ENCODE assay signal across 8 cellular contexts in the genomic region with DNA sequence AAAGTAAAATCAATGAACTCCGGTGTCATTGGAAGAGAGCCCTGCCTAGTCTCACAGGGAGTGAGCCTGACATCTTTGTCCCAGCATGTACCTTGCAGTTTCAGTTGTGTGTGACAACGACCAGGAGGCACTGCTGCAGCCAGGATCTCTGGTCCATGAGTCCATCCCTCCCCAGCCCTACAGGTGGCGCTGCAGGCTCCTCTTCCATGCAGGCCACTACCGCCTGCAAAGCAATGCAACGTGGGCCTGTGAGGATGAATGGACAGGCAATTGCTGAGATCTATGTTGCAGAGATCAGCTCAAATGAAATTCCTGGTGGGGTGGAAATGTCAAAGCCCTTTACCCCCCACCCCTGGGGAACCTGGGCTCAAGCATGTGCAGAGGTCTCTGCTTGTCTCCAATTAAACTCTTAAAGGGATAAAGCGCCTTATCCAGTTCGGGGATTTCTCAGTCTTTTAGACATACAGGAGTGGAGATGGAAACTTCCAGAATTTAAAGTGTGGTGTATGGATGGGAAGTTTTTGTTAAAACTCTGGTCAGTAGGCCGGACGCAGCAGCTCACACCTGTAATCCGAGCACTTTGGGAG. TPM values are rescaled to one million over a fixed set of nuclear protein-coding genes. Genes with fewer than 3 reads are reported as not detected.
A peak's percentile ranks its signal among the peaks of the same experiment; 100 is the strongest.
DNase-seq lines count a peak whose midpoint lies in the region; ATAC-seq and TF ChIP-seq lines count a peak whose summit lies in the region.

No MANE protein-coding gene starts in this region.

- H3K36me3 Mint-ChIP-seq in endothelial cell (ENCODE audit: low read depth, unreplicated experiment): peaks cover 3% of the 10 kb centered on the region

- H3K4me1 Mint-ChIP-seq in endothelial cell (ENCODE audit: unreplicated experiment): peaks cover 3% of the 10 kb centered on the region

- DNase-seq in AG08396 (ENCODE audit: low spot score) (peak; percentile 87), NOMO-1 treated with dmso at 0.1 percent for 144 hours (lab: John Stamatoyannopoulos, UW; ENCODE audit: unreplicated experiment) (peak; percentile 71), endothelial cell (ENCODE audit: low spot score) (peak; percentile 96), mucosa of descending colon (peak; percentile 83 to 92 (median 91))
- DNase-seq in activated CD8-positive, alpha-beta memory T cell treated with anti-CD3 and anti-CD28 coated beads for 48 hours (ENCODE audit: low read depth in 2 of 3, low spot score in 2 of 3): peak; percentile 62 to 70 (median 67)
- peak; percentile 48 to 51 for DNase-seq in stimulated activated CD8-positive, alpha-beta memory T cell treated with anti-CD3 and anti-CD28 coated beads, Interleukin-7, amount 100 ng/mL, for 1 hour (ENCODE audit: low read depth in 2 of 2)

- peaks cover 5% of the 10 kb centered on the region for H3K27me3 Mint-ChIP-seq in endothelial cell (ENCODE audit: unreplicated experiment)

- peak; percentile 80 for ATAC-seq in GM18909 (IDR thresholded peaks at IDR 0.05; ENCODE audit: poor library complexity, unreplicated experiment)
- ATAC-seq in HG03460 (IDR thresholded peaks at IDR 0.05; ENCODE audit: unreplicated experiment): peak; percentile 74
- ATAC-seq in mucosa of descending colon: peak; percentile 97

- no peak overlapping the region for H3K4me3 Mint-ChIP-seq in endothelial cell (ENCODE audit: unreplicated experiment)

- TF ChIP-seq CTCF in endothelial cell (IDR thresholded peaks at IDR 0.05; ENCODE audit: unreplicated experiment) (peak; percentile 86), mucosa of descending colon (IDR thresholded peaks at IDR 0.05) (peak; percentile 86)

- H3K9me3 ChIP-seq in mucosa of descending colon: no peaks in the 10 kb centered on the region

- no peak overlapping the region for H3K27ac Mint-ChIP-seq in endothelial cell (ENCODE audit: unreplicated experiment)

- H3K9me3 Mint-ChIP-seq in endothelial cell (ENCODE audit: unreplicated experiment): no peaks in the 10 kb centered on the region

- H3K4me3 ChIP-seq in mucosa of descending colon: no peak overlapping the region

- no peaks in the 10 kb centered on the region for H3K36me3 ChIP-seq in mucosa of descending colon (ENCODE audit: low read depth)

- intact Hi-C loops in mucosa of descending colon (cut with DNase I, micrococcal nuclease): no loop called here

- H3K4me1 ChIP-seq in mucosa of descending colon (ENCODE audit: low read depth): no peaks in the 10 kb centered on the region

RNA-seq across cellular contexts. Expression of gene TKT, which starts 35.8 kb away (rescaled TPM):
- total RNA-seq in endothelial cell (ENCODE audit: unreplicated experiment): 305 TPM
- total RNA-seq in mucosa of descending colon: 100 to 1,000 TPM; 180 to 260 (median 226) TPM

RNA-seq across cellular contexts. Expression of gene PRKCD, which starts 59.0 kb away (rescaled TPM):
- total RNA-seq in endothelial cell (ENCODE audit: unreplicated experiment) (9.9 TPM), mucosa of descending colon (10 to 100 TPM; 46.8 to 87.9 (median 83.4) TPM)
